In the genomic region with DNA sequence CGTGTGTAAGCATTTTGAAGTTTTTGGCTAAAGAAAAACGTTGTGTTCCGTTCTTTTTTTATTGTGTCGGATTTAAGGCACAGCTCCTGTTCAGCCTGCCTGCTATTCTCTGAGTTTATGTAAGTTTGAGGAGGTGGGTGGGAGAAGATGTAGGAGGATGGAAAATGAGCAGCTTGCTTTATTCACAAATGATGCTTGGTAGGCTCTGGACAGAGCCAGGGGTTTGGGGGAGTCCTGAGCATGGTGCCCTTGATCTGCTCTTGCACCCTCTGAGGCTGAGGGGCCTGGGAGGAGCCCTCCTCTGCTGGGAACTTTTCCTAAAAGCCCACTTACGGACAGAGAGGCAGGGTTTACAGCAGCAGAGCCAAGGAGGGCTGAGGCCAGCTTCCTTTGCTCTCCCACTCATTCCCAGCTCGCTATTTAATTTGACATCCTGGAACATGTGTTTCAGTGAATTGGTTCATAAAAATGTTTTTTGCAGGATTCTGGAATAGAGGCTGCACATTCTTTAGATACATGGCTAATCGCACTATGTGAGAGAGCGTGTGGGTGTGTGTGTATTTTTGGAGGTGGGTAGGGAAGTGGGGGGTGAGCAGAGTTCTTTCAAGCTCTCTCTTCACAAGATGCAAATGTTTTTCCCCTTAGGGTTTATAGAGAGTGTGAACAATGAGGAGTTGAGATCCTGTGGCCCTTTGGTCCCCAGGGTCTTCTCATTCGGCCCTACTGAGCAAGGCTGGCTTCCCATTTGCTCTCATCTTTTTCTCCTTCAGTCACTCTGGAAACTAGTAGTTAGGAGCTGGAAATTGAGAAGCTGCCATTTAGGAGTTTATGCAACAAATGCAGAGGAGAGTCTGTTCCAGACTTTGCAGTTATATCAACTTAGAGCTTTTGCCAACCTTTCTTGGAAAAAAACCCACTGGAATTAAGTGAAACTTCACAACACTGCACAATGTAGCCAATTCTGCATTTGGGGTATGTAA, we compare ENCODE assay signal across 8 cellular contexts. TPM values are rescaled to one million over a fixed set of nuclear protein-coding genes. Genes with fewer than 3 reads are reported as not detected.
DNase-seq lines count a peak whose midpoint lies in the region; ATAC-seq and TF ChIP-seq lines count a peak whose summit lies in the region.

No MANE protein-coding gene starts in this region.

- no peaks in the 10 kb centered on the region for H3K9me3 ChIP-seq in skeletal muscle satellite cell (replicated peaks; ENCODE audit: low read length)

- TF ChIP-seq CTCF in GM10266 (IDR thresholded peaks at IDR 0.05; ENCODE audit: control insufficient read depth, insufficient read depth, low read depth, missing control alignments) (no peak), fibroblast of mammary gland (conservative IDR thresholded peaks at IDR 0.05; ENCODE audit: control insufficient read depth, insufficient read depth, low read depth, low read length) (no peak)

- H3K9ac ChIP-seq in skeletal muscle satellite cell (ENCODE audit: low read depth, low read length) = peak overlapping the region; percentile 70

- DNase-seq in GM10266 (ENCODE audit: extremely low spot score) (peak; percentile 55), LHCN-M2 (ENCODE audit: low read depth) (peak; percentile 50), fibroblast of mammary gland (ENCODE audit: low read depth) (peak; percentile 73), NOMO-1 treated with dmso at 0.1 percent for 144 hours (lab: John Stamatoyannopoulos, UW; ENCODE audit: unreplicated experiment) (no peak), SW 1271 (lab: John Stamatoyannopoulos, UW) (no peak), NCI-H510A (lab: John Stamatoyannopoulos, UW) (no peak)

- H3K4me1 ChIP-seq in skeletal muscle satellite cell (ENCODE audit: control insufficient read depth, insufficient read depth, low read length) = peaks cover 39% of the 10 kb centered on the region

- no peaks in the 10 kb centered on the region for H3K27me3 ChIP-seq in skeletal muscle satellite cell (ENCODE audit: control insufficient read depth, insufficient read depth, low read length)

- no peak overlapping the region for H3K4me3 ChIP-seq in fibroblast of mammary gland (ENCODE audit: control insufficient read depth, low read depth, low read length)
- H3K4me3 ChIP-seq in skeletal muscle satellite cell (ENCODE audit: low read length) = peak overlapping the region; percentile 15

- peak; percentile 59 for ATAC-seq in GM21515 (IDR thresholded peaks at IDR 0.05; ENCODE audit: unreplicated experiment)

- H3K36me3 ChIP-seq in skeletal muscle satellite cell (ENCODE audit: insufficient read depth, low read length) = no peaks in the 10 kb centered on the region

- H3K4me2 ChIP-seq in skeletal muscle satellite cell (ENCODE audit: low read length) = peak overlapping the region; percentile 47

RNA-seq across cellular contexts. Expression of a gene that starts 32.1 kb away (rescaled TPM):
- 6.8 and 7.2 TPM in 2 replicates for total RNA-seq in LHCN-M2 (2014; rRNA removed)
- polyA plus RNA-seq in LHCN-M2 (2012) = 3.1 TPM
- 7.2 and 11.2 TPM in 2 replicates for total RNA-seq in skeletal muscle satellite cell (2012; rRNA removed)

Comparison
In these comparisons a context has a peak if more than half of its experiments do, and no peak if none do; other contexts are left out.
1. DNase-seq: peak in GM10266 (single experiment), LHCN-M2 (single experiment) and fibroblast of mammary gland (single experiment); none in NOMO-1 treated with dmso at 0.1 percent for 144 hours (single experiment), SW 1271 (0 of 2) and NCI-H510A (single experiment).